ENCODE assay signal across 29 cellular contexts in the genomic region with DNA sequence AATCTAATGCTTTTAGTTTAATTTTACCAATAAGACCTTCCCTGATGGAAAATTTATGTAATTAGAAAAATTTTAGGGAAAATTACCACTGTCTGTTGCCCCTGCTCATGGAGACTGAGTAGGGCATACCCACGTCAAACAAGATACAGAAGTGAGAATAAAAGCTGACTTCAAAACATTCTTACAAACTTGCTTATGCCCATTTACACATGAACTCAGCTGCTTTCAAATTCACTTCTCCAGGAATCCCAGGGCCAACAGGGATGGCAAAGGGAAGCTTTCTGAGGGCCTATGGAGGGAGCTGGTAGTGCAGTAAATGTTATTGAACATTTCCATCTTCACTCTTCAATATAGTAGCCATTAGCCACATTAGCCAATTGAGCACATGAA. TPM values are rescaled to one million over a fixed set of nuclear protein-coding genes. Genes with fewer than 3 reads are reported as not detected.
A peak's percentile ranks its signal among the peaks of the same experiment; 100 is the strongest.
DNase-seq lines count a peak whose midpoint lies in the region; ATAC-seq and TF ChIP-seq lines count a peak whose summit lies in the region.
"Had no signal": no experiment of that assay in that cellular context is flagged by ENCODE, and none has a peak within 500 bp of the region (broad histone marks: within the 10 kb centered on the region; RNA-seq: fewer than 3 reads in every experiment).

No MANE protein-coding gene starts in this region.

- POLR2A ChIA-PET in CD4-positive, alpha-beta memory T cell (lab: Charles Lee; ENCODE audit: partially characterized antibody), result interaction anchor here (0.8 to 5.0 kb wide), 8 partner anchors 9 to 143 kb away, joined by 3 to 48 read pairs (median 6); partner anchors contain the start of gene WNK1

- H3K4me3 Mint-ChIP-seq in CD4-positive, alpha-beta memory T cell, result peak overlapping the region in 1 of 8 donors; percentile 79
- peak overlapping the region; percentile 69 for H3K4me3 Mint-ChIP-seq in central memory CD8-positive, alpha-beta T cell
- H3K4me3 Mint-ChIP-seq: nephron progenitor cell had no signal

- no peaks in the 10 kb centered on the region for H3K9me3 Mint-ChIP-seq in CD4-positive, alpha-beta memory T cell
- H3K9me3 Mint-ChIP-seq in central memory CD8-positive, alpha-beta T cell, result no peaks in the 10 kb centered on the region
- H3K9me3 Mint-ChIP-seq: activated naive CD4-positive, alpha-beta T cell treated with anti-CD3 and anti-CD28 coated beads, Interleukin-2, amount 50 U/mL, for 72 hours; effector memory CD8-positive, alpha-beta T cell; nephron progenitor cell; T-cell had no signal

- peak overlapping the region; percentile 80 for H3K4me2 ChIP-seq in OCI-LY3 (ENCODE audit: low read length)

- H3K27me3 ChIP-seq in CD4-positive, alpha-beta memory T cell (ENCODE audit: insufficient read depth, low read length), result no peaks in the 10 kb centered on the region
- no peaks in the 10 kb centered on the region for H3K27me3 ChIP-seq in OCI-LY3 (ENCODE audit: low read depth, low read length)
- H3K27me3 ChIP-seq: ascending aorta, cardiac muscle cell, esophagus muscularis mucosa, heart left ventricle, ovary, suprapubic skin, upper lobe of right lung had no signal

- CTCF ChIA-PET in CD4-positive, alpha-beta memory T cell (lab: Charles Lee; ENCODE audit: partially characterized antibody), result interaction anchor here (1.0 to 4.6 kb wide), 9 partner anchors 9 to 148 kb away, joined by 3 to 43 read pairs (median 5); partner anchors contain the start of gene WNK1

- peak overlapping the region in 5 of 7 donors; percentile 0 to 46 (median 15) for H3K27ac Mint-ChIP-seq in CD4-positive, alpha-beta memory T cell
- H3K27ac Mint-ChIP-seq in central memory CD8-positive, alpha-beta T cell (ENCODE audit: low read depth), result peak overlapping the region; percentile 92
- H3K27ac Mint-ChIP-seq: nephron progenitor cell had no signal

- H3K27me3 Mint-ChIP-seq in CD4-positive, alpha-beta memory T cell, result no peaks in the 10 kb centered on the region
- no peaks in the 10 kb centered on the region for H3K27me3 Mint-ChIP-seq in central memory CD8-positive, alpha-beta T cell
- H3K27me3 Mint-ChIP-seq: T-cell had no signal

- intact Hi-C loops in CD4-positive, alpha-beta memory T cell (cut with micrococcal nuclease), result no loop called here

- H3K4me1 Mint-ChIP-seq in CD4-positive, alpha-beta memory T cell, result peaks cover 42 to 74% (median 64%) of the 10 kb centered on the region in 4 donors
- peaks cover 53% of the 10 kb centered on the region for H3K4me1 Mint-ChIP-seq in central memory CD8-positive, alpha-beta T cell

- H3K4me3 ChIP-seq in CD4-positive, alpha-beta memory T cell (ENCODE audit: low read length in 2 of 2), result no peak overlapping the region
- H3K4me3 ChIP-seq in OCI-LY3 (ENCODE audit: low read length), result no peak overlapping the region
- H3K4me3 ChIP-seq: ascending aorta, cardiac muscle cell, esophagus muscularis mucosa, heart left ventricle, MG63, ovary, skin epidermis, suprapubic skin, upper lobe of right lung had no signal

- H3K9me3 ChIP-seq in CD4-positive, alpha-beta memory T cell (ENCODE audit: control insufficient read depth in 1 of 2, low read length in 2 of 2), result no peaks in the 10 kb centered on the region
- H3K9me3 ChIP-seq in OCI-LY3 (ENCODE audit: insufficient read depth, low read length), result no peaks in the 10 kb centered on the region; the same call in 1 of the 2 replicates
- H3K9me3 ChIP-seq: ascending aorta, esophagus muscularis mucosa, heart left ventricle, MG63, ovary, suprapubic skin, upper lobe of right lung had no signal

- no peak overlapping the region for H2AFZ ChIP-seq in OCI-LY3 (ENCODE audit: low read depth, low read length)

- no peaks in the 10 kb centered on the region for H3K79me2 ChIP-seq in OCI-LY3 (ENCODE audit: low read length)

- TF ChIP-seq CTCF in OCI-LY3 (IDR thresholded peaks at IDR 0.05; ENCODE audit: low read depth, low read length), result no peak

- no peak overlapping the region for H3K27ac ChIP-seq in CD4-positive, alpha-beta memory T cell (ENCODE audit: low read depth, low read length)
- peak overlapping the region; percentile 95 for H3K27ac ChIP-seq in OCI-LY3 (ENCODE audit: low read length)
- H3K27ac ChIP-seq: ascending aorta, C4-2B, cardiac muscle cell, esophagus muscularis mucosa, foreskin keratinocyte, ovary, suprapubic skin, upper lobe of right lung had no signal

- H3K4me1 ChIP-seq in CD4-positive, alpha-beta memory T cell (ENCODE audit: insufficient read depth, low read length), result peaks cover 68% of the 10 kb centered on the region
- H3K4me1 ChIP-seq in OCI-LY3 (ENCODE audit: low read length), result peaks cover 89% of the 10 kb centered on the region
- H3K4me1 ChIP-seq: foreskin keratinocyte had no signal

- H3K36me3 ChIP-seq in CD4-positive, alpha-beta memory T cell (ENCODE audit: insufficient read depth, low read length), result no peaks in the 10 kb centered on the region
- no peaks in the 10 kb centered on the region for H3K36me3 ChIP-seq in OCI-LY3 (replicated peaks; ENCODE audit: low read depth, low read length)
- H3K36me3 ChIP-seq: ascending aorta, cardiac muscle cell, esophagus muscularis mucosa, heart left ventricle, MG63, ovary, suprapubic skin, upper lobe of right lung had no signal

- ATAC-seq in central memory CD8-positive, alpha-beta T cell (replicated peaks; ENCODE audit: extremely low read depth, poor library complexity, severe bottlenecking), result no peak
- no peak for ATAC-seq in HG03565 (IDR thresholded peaks at IDR 0.05; ENCODE audit: unreplicated experiment)
- ATAC-seq: heart left ventricle, T-cell, upper lobe of right lung had no signal

- H3K9ac ChIP-seq in OCI-LY3 (ENCODE audit: low read length), result peak overlapping the region; percentile 79

- H4K20me1 ChIP-seq in OCI-LY3 (ENCODE audit: insufficient read depth, low read length), result no peaks in the 10 kb centered on the region

- H3K36me3 Mint-ChIP-seq in CD4-positive, alpha-beta memory T cell, result peaks cover 0 to 3% of the 10 kb centered on the region in 2 donors
- H3K36me3 Mint-ChIP-seq in central memory CD8-positive, alpha-beta T cell (ENCODE audit: insufficient read depth), result peaks cover 14% of the 10 kb centered on the region
- H3K36me3 Mint-ChIP-seq: activated naive CD4-positive, alpha-beta T cell treated with anti-CD3 and anti-CD28 coated beads, Interleukin-2, amount 50 U/mL, for 72 hours; T-cell had no signal

- peak; percentile 28 for DNase-seq in CD1c-positive myeloid dendritic cell (ENCODE audit: extremely low spot score)
- no peak for DNase-seq in CD4-positive, alpha-beta memory T cell
- DNase-seq in central memory CD8-positive, alpha-beta T cell (ENCODE audit: low spot score in 2 of 2), result no peak
- no peak for DNase-seq in HuH-7.5 (ENCODE audit: low spot score)
- no peak for DNase-seq in COLO668 (lab: John Stamatoyannopoulos, UW; ENCODE audit: unreplicated experiment)
- DNase-seq: cortex of kidney; effector memory CD8-positive, alpha-beta T cell; GOT3; heart left ventricle; NCI-H1105 treated with DMSO at 0.1 percent for 48 hours; NCI-H2029; NCI-H2227 treated with DMSO at 0.1 percent for 48 hours; nephron progenitor cell; ovary; retina; upper lobe of right lung had no signal

RNA-seq across cellular contexts. Expression of gene NINJ2, which starts 4.8 kb away (rescaled TPM):
- total RNA-seq in CD4-positive, alpha-beta memory T cell, result 1 to 10 TPM; 3.7 to 4.5 TPM
- 10 to 100 TPM; 25.5 to 30.3 TPM for polyA plus RNA-seq in CD4-positive, alpha-beta memory T cell
- total RNA-seq: cardiac muscle cell, kidney epithelial cell had no signal
